Comparison of ENCODE assay signal across 4 cellular contexts in genomic region chr6:35535847-35536246, GRCh38. TPM values are rescaled to one million over a fixed set of nuclear protein-coding genes. Genes with fewer than 3 reads are reported as not detected.
"Had no signal": no experiment of that assay in that cellular context is flagged by ENCODE, and none has a peak within 500 bp of the region (broad histone marks: within the 10 kb centered on the region; RNA-seq: fewer than 3 reads in every experiment).

No MANE protein-coding gene starts in this region.

RNA-seq across cellular contexts. Expression of gene TULP1, which starts 23.2 kb away (rescaled TPM):
- total RNA-seq: LHCN-M2, M059J, MCF 10A, NCI-H460 had no signal
